14 cellular contexts compared by ENCODE assay signal in genomic region chr7:136685506-136685905, GRCh38.
"Had no signal": no experiment of that assay in that cellular context is flagged by ENCODE, and none has a peak within 500 bp of the region (broad histone marks: within the 10 kb centered on the region; RNA-seq: fewer than 3 reads in every experiment).

No MANE protein-coding gene starts in this region.

- H3K9me3 Mint-ChIP-seq: activated CD4-positive, alpha-beta T cell treated with anti-CD3 and anti-CD28 coated beads, Interleukin-2, amount 10 ng/mL, durations not matched to agents 24 days and 14 days; activated T-helper 1 cell treated with anti-CD3 and anti-CD28 coated beads, Interleukin-12 subunit alpha, Interleukin-12 subunit beta, Interleukin-2, Interleukin-4 antibody, amounts not matched to agents 30 ng/mL and 10 ng/mL and 1 ng/mL, durations not matched to agents 14 hours and 24 hours and 36 hours; stimulated activated naive B cell treated with anti-CD40 and anti-IgM and Interleukin-4, amounts not matched to agents 10 μg/mL and 1 μg/mL and 100 μg/mL, for 72 hours; WTC11 had no signal

- H3K4me3 Mint-ChIP-seq: activated CD4-positive, alpha-beta T cell treated with anti-CD3 and anti-CD28 coated beads, Interleukin-2, amount 10 ng/mL, durations not matched to agents 24 days and 14 days; activated naive CD4-positive, alpha-beta T cell treated with anti-CD3 and anti-CD28 coated beads, Interleukin-2, amount 10 ng/mL, durations not matched to agents 7 days and 5 days; activated T-helper 1 cell treated with anti-CD3 and anti-CD28 coated beads, Interleukin-12 subunit alpha, Interleukin-12 subunit beta, Interleukin-2, Interleukin-4 antibody, amounts not matched to agents 30 ng/mL and 10 ng/mL and 1 ng/mL, durations not matched to agents 14 hours and 24 hours and 36 hours; central memory CD8-positive, alpha-beta T cell; effector memory CD8-positive, alpha-beta T cell; stimulated activated naive B cell treated with anti-CD40 and anti-IgM and Interleukin-4, amounts not matched to agents 10 μg/mL and 1 μg/mL and 100 μg/mL, for 72 hours; T-helper 17 cell; type B pancreatic cell; WTC11 had no signal

- DNase-seq: activated CD4-positive, alpha-beta T cell treated with anti-CD3 and anti-CD28 coated beads, Interleukin-2, amount 10 ng/mL, durations not matched to agents 24 days and 14 days; activated naive CD4-positive, alpha-beta T cell treated with anti-CD3 and anti-CD28 coated beads, Interleukin-2, amount 10 ng/mL, durations not matched to agents 7 days and 5 days; effector memory CD8-positive, alpha-beta T cell; hippocampal formation; psoas muscle; stimulated activated CD4-positive, alpha-beta T cell treated with anti-CD3 and anti-CD28 coated beads, Interleukin-2, amount 100 ng/mL, for 24 hours; stimulated activated naive B cell treated with anti-CD40 and anti-IgM and Interleukin-4, amounts not matched to agents 10 μg/mL and 1 μg/mL and 100 μg/mL, for 72 hours; T-helper 17 cell had no signal

- H3K36me3 Mint-ChIP-seq: activated naive CD4-positive, alpha-beta T cell treated with anti-CD3 and anti-CD28 coated beads, Interleukin-2, amount 10 ng/mL, durations not matched to agents 7 days and 5 days; stimulated activated naive B cell treated with anti-CD40 and anti-IgM and Interleukin-4, amounts not matched to agents 10 μg/mL and 1 μg/mL and 100 μg/mL, for 72 hours; type B pancreatic cell; WTC11 had no signal

- H3K27ac ChIP-seq: epithelial cell of prostate, psoas muscle had no signal

- ATAC-seq: effector memory CD8-positive, alpha-beta T cell; psoas muscle; sciatic nerve; stimulated activated naive B cell treated with anti-CD40 and anti-IgM and Interleukin-4, amounts not matched to agents 10 μg/mL and 1 μg/mL and 100 μg/mL, for 72 hours; T-helper 17 cell; WTC11 had no signal

- H3K27ac Mint-ChIP-seq: activated CD4-positive, alpha-beta T cell treated with anti-CD3 and anti-CD28 coated beads, Interleukin-2, amount 10 ng/mL, durations not matched to agents 24 days and 14 days; activated naive CD4-positive, alpha-beta T cell treated with anti-CD3 and anti-CD28 coated beads, Interleukin-2, amount 10 ng/mL, durations not matched to agents 7 days and 5 days; activated T-helper 1 cell treated with anti-CD3 and anti-CD28 coated beads, Interleukin-12 subunit alpha, Interleukin-12 subunit beta, Interleukin-2, Interleukin-4 antibody, amounts not matched to agents 30 ng/mL and 10 ng/mL and 1 ng/mL, durations not matched to agents 14 hours and 24 hours and 36 hours; effector memory CD8-positive, alpha-beta T cell; stimulated activated naive B cell treated with anti-CD40 and anti-IgM and Interleukin-4, amounts not matched to agents 10 μg/mL and 1 μg/mL and 100 μg/mL, for 72 hours; T-helper 17 cell; type B pancreatic cell; WTC11 had no signal

- H3K4me1 Mint-ChIP-seq: activated CD4-positive, alpha-beta T cell treated with anti-CD3 and anti-CD28 coated beads, Interleukin-2, amount 10 ng/mL, durations not matched to agents 24 days and 14 days; activated naive CD4-positive, alpha-beta T cell treated with anti-CD3 and anti-CD28 coated beads, Interleukin-2, amount 10 ng/mL, durations not matched to agents 7 days and 5 days; central memory CD8-positive, alpha-beta T cell; stimulated activated naive B cell treated with anti-CD40 and anti-IgM and Interleukin-4, amounts not matched to agents 10 μg/mL and 1 μg/mL and 100 μg/mL, for 72 hours; T-helper 17 cell; WTC11 had no signal

- H3K4me3 ChIP-seq: psoas muscle had no signal

- H3K27me3 Mint-ChIP-seq: activated CD4-positive, alpha-beta T cell treated with anti-CD3 and anti-CD28 coated beads, Interleukin-2, amount 10 ng/mL, durations not matched to agents 24 days and 14 days; activated naive CD4-positive, alpha-beta T cell treated with anti-CD3 and anti-CD28 coated beads, Interleukin-2, amount 10 ng/mL, durations not matched to agents 7 days and 5 days; central memory CD8-positive, alpha-beta T cell; effector memory CD8-positive, alpha-beta T cell; stimulated activated naive B cell treated with anti-CD40 and anti-IgM and Interleukin-4, amounts not matched to agents 10 μg/mL and 1 μg/mL and 100 μg/mL, for 72 hours; T-helper 17 cell; type B pancreatic cell had no signal

- H3K4me1 ChIP-seq: psoas muscle had no signal

- H3K9me3 ChIP-seq: psoas muscle had no signal
